In genomic region chr1:46517932-46518498, GRCh38 we compare ENCODE assay signal across 1 cellular context.
TF ChIP-seq lines count a peak whose summit lies in the region.

No MANE protein-coding gene starts in this region.

TF ChIP-seq in IMR-90, 13 proteins besides CTCF, POLR2A, EP300 and RAD21:
- TF ChIP-seq RCOR1 (IDR thresholded peaks at IDR 0.05; ENCODE audit: insufficient replicate concordance, low read length) (no peak), RFX5 (IDR thresholded peaks at IDR 0.05; ENCODE audit: low read depth, low read length) (no peak), MAZ (IDR thresholded peaks at IDR 0.05; ENCODE audit: borderline replicate concordance, low read depth, low read length) (no peak)
